1 cellular context compared by ENCODE assay signal in the genomic region with DNA sequence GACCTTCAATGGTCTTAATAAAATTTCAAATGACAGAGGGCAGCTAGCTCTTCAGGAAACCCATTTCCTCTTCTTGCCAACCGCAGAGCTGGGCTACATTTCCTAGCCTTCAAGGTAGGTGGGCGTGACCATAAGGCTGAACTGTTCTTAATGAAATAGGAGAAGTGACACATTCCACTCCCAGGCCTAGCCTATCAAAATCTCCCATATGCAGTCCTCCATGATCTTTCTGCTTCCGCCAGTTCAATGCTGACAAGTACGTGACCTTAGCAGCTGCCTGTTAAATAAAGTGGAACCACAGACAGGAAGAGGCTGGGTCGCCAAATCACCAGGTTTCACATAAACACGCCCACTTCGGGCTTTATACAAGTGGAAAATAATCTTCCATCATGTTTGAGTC.
TF ChIP-seq lines count a peak whose summit lies in the region.

No MANE protein-coding gene starts in this region.

TF ChIP-seq in GM23338, 12 proteins besides CTCF, POLR2A, EP300 and RAD21 (continued from another document):
- TF ChIP-seq, protein P1, sequence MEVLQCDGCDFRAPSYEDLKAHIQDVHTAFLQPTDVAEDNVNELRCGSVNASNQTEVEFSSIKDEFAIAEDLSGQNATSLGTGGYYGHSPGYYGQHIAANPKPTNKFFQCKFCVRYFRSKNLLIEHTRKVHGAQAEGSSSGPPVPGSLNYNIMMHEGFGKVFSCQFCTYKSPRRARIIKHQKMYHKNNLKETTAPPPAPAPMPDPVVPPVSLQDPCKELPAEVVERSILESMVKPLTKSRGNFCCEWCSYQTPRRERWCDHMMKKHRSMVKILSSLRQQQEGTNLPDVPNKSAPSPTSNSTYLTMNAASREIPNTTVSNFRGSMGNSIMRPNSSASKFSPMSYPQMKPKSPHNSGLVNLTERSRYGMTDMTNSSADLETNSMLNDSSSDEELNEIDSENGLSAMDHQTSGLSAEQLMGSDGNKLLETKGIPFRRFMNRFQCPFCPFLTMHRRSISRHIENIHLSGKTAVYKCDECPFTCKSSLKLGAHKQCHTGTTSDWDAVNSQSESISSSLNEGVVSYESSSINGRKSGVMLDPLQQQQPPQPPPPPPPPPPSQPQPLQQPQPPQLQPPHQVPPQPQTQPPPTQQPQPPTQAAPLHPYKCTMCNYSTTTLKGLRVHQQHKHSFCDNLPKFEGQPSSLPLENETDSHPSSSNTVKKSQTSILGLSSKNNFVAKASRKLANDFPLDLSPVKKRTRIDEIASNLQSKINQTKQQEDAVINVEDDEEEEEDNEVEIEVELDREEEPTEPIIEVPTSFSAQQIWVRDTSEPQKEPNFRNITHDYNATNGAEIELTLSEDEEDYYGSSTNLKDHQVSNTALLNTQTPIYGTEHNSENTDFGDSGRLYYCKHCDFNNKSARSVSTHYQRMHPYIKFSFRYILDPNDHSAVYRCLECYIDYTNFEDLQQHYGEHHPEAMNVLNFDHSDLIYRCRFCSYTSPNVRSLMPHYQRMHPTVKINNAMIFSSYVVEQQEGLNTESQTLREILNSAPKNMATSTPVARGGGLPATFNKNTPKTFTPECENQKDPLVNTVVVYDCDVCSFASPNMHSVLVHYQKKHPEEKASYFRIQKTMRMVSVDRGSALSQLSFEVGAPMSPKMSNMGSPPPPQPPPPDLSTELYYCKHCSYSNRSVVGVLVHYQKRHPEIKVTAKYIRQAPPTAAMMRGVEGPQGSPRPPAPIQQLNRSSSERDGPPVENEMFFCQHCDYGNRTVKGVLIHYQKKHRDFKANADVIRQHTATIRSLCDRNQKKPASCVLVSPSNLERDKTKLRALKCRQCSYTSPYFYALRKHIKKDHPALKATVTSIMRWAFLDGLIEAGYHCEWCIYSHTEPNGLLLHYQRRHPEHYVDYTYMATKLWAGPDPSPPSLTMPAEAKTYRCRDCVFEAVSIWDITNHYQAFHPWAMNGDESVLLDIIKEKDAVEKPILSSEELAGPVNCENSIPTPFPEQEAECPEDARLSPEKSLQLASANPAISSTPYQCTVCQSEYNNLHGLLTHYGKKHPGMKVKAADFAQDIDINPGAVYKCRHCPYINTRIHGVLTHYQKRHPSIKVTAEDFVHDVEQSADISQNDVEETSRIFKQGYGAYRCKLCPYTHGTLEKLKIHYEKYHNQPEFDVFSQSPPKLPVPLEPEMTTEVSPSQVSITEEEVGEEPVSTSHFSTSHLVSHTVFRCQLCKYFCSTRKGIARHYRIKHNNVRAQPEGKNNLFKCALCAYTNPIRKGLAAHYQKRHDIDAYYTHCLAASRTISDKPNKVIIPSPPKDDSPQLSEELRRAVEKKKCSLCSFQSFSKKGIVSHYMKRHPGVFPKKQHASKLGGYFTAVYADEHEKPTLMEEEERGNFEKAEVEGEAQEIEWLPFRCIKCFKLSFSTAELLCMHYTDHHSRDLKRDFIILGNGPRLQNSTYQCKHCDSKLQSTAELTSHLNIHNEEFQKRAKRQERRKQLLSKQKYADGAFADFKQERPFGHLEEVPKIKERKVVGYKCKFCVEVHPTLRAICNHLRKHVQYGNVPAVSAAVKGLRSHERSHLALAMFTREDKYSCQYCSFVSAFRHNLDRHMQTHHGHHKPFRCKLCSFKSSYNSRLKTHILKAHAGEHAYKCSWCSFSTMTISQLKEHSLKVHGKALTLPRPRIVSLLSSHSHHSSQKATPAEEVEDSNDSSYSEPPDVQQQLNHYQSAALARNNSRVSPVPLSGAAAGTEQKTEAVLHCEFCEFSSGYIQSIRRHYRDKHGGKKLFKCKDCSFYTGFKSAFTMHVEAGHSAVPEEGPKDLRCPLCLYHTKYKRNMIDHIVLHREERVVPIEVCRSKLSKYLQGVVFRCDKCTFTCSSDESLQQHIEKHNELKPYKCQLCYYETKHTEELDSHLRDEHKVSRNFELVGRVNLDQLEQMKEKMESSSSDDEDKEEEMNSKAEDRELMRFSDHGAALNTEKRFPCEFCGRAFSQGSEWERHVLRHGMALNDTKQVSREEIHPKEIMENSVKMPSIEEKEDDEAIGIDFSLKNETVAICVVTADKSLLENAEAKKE (CRISPR knock-in tag; IDR thresholded peaks at IDR 0.05), result no peak
- TF ChIP-seq ZNF331 (CRISPR knock-in tag; IDR thresholded peaks at IDR 0.05; ENCODE audit: low read depth), result no peak
- no peak for TF ChIP-seq NANOG (IDR thresholded peaks at IDR 0.05; ENCODE audit: borderline replicate concordance)
- TF ChIP-seq STAT1 (IDR thresholded peaks at IDR 0.05; ENCODE audit: unreplicated experiment), result no peak
- TF ChIP-seq POLR2AphosphoS5 (IDR thresholded peaks at IDR 0.05; ENCODE audit: low read depth), result no peak
- TF ChIP-seq ZNF114 (CRISPR knock-in tag; IDR thresholded peaks at IDR 0.05), result no peak
- no peak for TF ChIP-seq EZH2 (IDR thresholded peaks at IDR 0.05; ENCODE audit: low read depth, unreplicated experiment)
- no peak for TF ChIP-seq CREB1 (CRISPR knock-in tag; IDR thresholded peaks at IDR 0.05; ENCODE audit: low read depth)
